In genomic region chr6:35376282-35376681, GRCh38 we compare ENCODE assay signal across 21 cellular contexts. TPM values are rescaled to one million over a fixed set of nuclear protein-coding genes. Genes with fewer than 3 reads are reported as not detected.
A peak's percentile ranks its signal among the peaks of the same experiment; 100 is the strongest.
DNase-seq lines count a peak whose midpoint lies in the region; ATAC-seq, FAIRE-seq and TF ChIP-seq lines count a peak whose summit lies in the region.
"Had no signal": no experiment of that assay in that cellular context is flagged by ENCODE, and none has a peak within 500 bp of the region (broad histone marks: within the 10 kb centered on the region; RNA-seq: fewer than 3 reads in every experiment).

No MANE protein-coding gene starts in this region.

- no peak for TF ChIP-seq POLR2A in ovary (IDR thresholded peaks at IDR 0.05)

- H3K79me2 ChIP-seq in astrocyte (ENCODE audit: insufficient read depth, low read length) = peaks cover 67% of the 10 kb centered on the region

- H3K4me2 ChIP-seq in astrocyte (ENCODE audit: low read length) = no peak overlapping the region
- H3K4me2 ChIP-seq: PC-9 had no signal

- peaks cover 1% of the 10 kb centered on the region for H3K27me3 Mint-ChIP-seq in astrocyte (ENCODE audit: low read depth, unreplicated experiment)
- H3K27me3 Mint-ChIP-seq: activated CD4-positive, alpha-beta T cell treated with anti-CD3 and anti-CD28 coated beads, Interleukin-2, amount 10 ng/mL, durations not matched to agents 24 days and 14 days had no signal

- H3K27ac Mint-ChIP-seq in astrocyte (ENCODE audit: unreplicated experiment) = no peak overlapping the region
- H3K27ac Mint-ChIP-seq: activated CD4-positive, alpha-beta T cell treated with anti-CD3 and anti-CD28 coated beads, Interleukin-2, amount 10 ng/mL, durations not matched to agents 24 days and 14 days had no signal

- ATAC-seq in left colon = no peak
- ATAC-seq: SK-N-SH treated with all-trans-retinoic acid at 6 μM for 48 hours had no signal

- WGBS in ovary, 3 donors = 92 to 100% (median 99%) methylated on average over 2 of the region's 2 CpGs

- peak overlapping the region; percentile 22 for H3K9ac ChIP-seq in astrocyte (ENCODE audit: low read length)

- H3K9me3 ChIP-seq in astrocyte (ENCODE audit: insufficient read depth, low read depth, low read length) (no peaks in the 10 kb centered on the region), ovary (no peaks in the 10 kb centered on the region)
- H3K9me3 ChIP-seq: breast epithelium, right atrium auricular region had no signal

- H3K36me3 ChIP-seq in astrocyte (ENCODE audit: insufficient read depth, low read length) (peaks cover 3% of the 10 kb centered on the region), ovary (no peaks in the 10 kb centered on the region)
- H3K36me3 ChIP-seq: breast epithelium, right atrium auricular region had no signal

- no peak for TF ChIP-seq EP300 in ovary (IDR thresholded peaks at IDR 0.05)

- H3K27me3 ChIP-seq in astrocyte (ENCODE audit: insufficient read depth, low read length) (no peaks in the 10 kb centered on the region), ovary (no peaks in the 10 kb centered on the region)
- H3K27me3 ChIP-seq: breast epithelium, right atrium auricular region had no signal

- H3K4me3 Mint-ChIP-seq in astrocyte (ENCODE audit: unreplicated experiment) = no peak overlapping the region
- H3K4me3 Mint-ChIP-seq: activated CD4-positive, alpha-beta T cell treated with anti-CD3 and anti-CD28 coated beads, Interleukin-2, amount 10 ng/mL, durations not matched to agents 24 days and 14 days had no signal

- TF ChIP-seq CTCF in astrocyte (IDR thresholded peaks at IDR 0.05; ENCODE audit: insufficient read depth, low read depth, low read length) = no peak
- TF ChIP-seq CTCF in ovary (IDR thresholded peaks at IDR 0.05) = no peak

- no peak overlapping the region for H2AFZ ChIP-seq in astrocyte (ENCODE audit: low read depth, low read length)
- H2AFZ ChIP-seq: PC-9 had no signal

- peaks cover 10% of the 10 kb centered on the region for H3K36me3 Mint-ChIP-seq in astrocyte (ENCODE audit: low read depth, unreplicated experiment)

- no peaks in the 10 kb centered on the region for H3K9me3 Mint-ChIP-seq in astrocyte (ENCODE audit: unreplicated experiment)
- H3K9me3 Mint-ChIP-seq: activated CD4-positive, alpha-beta T cell treated with anti-CD3 and anti-CD28 coated beads, Interleukin-2, amount 10 ng/mL, durations not matched to agents 24 days and 14 days had no signal

- intact Hi-C loops in ovary (cut with DNase I) (no loop called here), left colon (cut with DNase I, micrococcal nuclease) (no loop called here)

- H3K4me1 Mint-ChIP-seq in astrocyte (ENCODE audit: low read depth, unreplicated experiment) = peaks cover 5% of the 10 kb centered on the region

- peaks cover 28% of the 10 kb centered on the region for H4K20me1 ChIP-seq in astrocyte (ENCODE audit: insufficient read depth, low read length)

- peaks cover 4% of the 10 kb centered on the region for H3K4me1 ChIP-seq in astrocyte (ENCODE audit: insufficient read depth, low read length)
- peaks cover 9% of the 10 kb centered on the region for H3K4me1 ChIP-seq in ovary (ENCODE audit: insufficient read depth)
- H3K4me1 ChIP-seq: breast epithelium had no signal

- DNase-seq in CD1c-positive myeloid dendritic cell (ENCODE audit: extremely low spot score) (peak; percentile 43), MV-4-11 (lab: John Stamatoyannopoulos, UW) (peak; percentile 87), astrocyte (ENCODE audit: low read depth) (no peak), ovary (no peak), left colon (no peak), NCI-H82 treated with DMSO at 0.1 percent for 48 hours (lab: John Stamatoyannopoulos, UW; ENCODE audit: unreplicated experiment) (no peak), cerebellar nuclear complex (lab: John Stamatoyannopoulos, UW) (no peak), occipital lobe (lab: John Stamatoyannopoulos, UW) (no peak)
- DNase-seq: activated CD4-positive, alpha-beta T cell treated with anti-CD3 and anti-CD28 coated beads, Interleukin-2, amount 10 ng/mL, durations not matched to agents 24 days and 14 days; activated naive CD4-positive, alpha-beta T cell treated with anti-CD3 and anti-CD28 coated beads, Interleukin-2, amount 50 U/mL, for 16 hours; GF-D8; NCI-H2081; NCI-H510A treated with DMSO at 0.1 percent for 48 hours; PC-9; substantia nigra had no signal

- FAIRE-seq in astrocyte (lab: Jason Lieb, UNC) = no peak
- FAIRE-seq: D721Med, GM12892, TTC549 had no signal

- H3K4me3 ChIP-seq in astrocyte (ENCODE audit: insufficient read depth, low read depth, low read length) (no peak overlapping the region), ovary (no peak overlapping the region)
- H3K4me3 ChIP-seq: breast epithelium, PC-9, right atrium auricular region had no signal

- H3K27ac ChIP-seq in astrocyte (ENCODE audit: low read depth, low read length) (no peak overlapping the region), ovary (peak overlapping the region; percentile 17 to 76)
- H3K27ac ChIP-seq: breast epithelium, PC-9, right atrium auricular region had no signal

RNA-seq across cellular contexts. Expression of gene PPARD, which starts 33.9 kb away (rescaled TPM):
- 9.9 and 11.3 TPM in 2 replicates for total RNA-seq in astrocyte
- 10 to 100 TPM in 6 of 7 donors, 1 to 10 TPM in 1; 7.9 to 55.9 (median 25.9) TPM for total RNA-seq in ovary
- polyA plus RNA-seq in ovary = 10 to 100 TPM in 1 of 2 donors, 1 to 10 TPM in 1; 8.2 to 22.3 TPM
- total RNA-seq in left colon = 10 to 100 TPM; 36.0 to 68.0 TPM
- total RNA-seq in occipital lobe = 2.2 TPM

Comparison
In these comparisons a context has a peak if more than half of its experiments do, and no peak if none do; other contexts are left out.
1. DNase-seq: peak in CD1c-positive myeloid dendritic cell (single experiment) and MV-4-11 (single experiment); none in astrocyte (single experiment), ovary (0 of 5), left colon (0 of 2), NCI-H82 treated with DMSO at 0.1 percent for 48 hours (single experiment), cerebellar nuclear complex (0 of 2) and occipital lobe (single experiment).